Comparison of ENCODE assay signal across 26 cellular contexts in genomic region chr16:84816023-84816422, GRCh38. TPM values are rescaled to one million over a fixed set of nuclear protein-coding genes. Genes with fewer than 3 reads are reported as not detected.
"Had no signal": no experiment of that assay in that cellular context is flagged by ENCODE, and none has a peak within 500 bp of the region (broad histone marks: within the 10 kb centered on the region; RNA-seq: fewer than 3 reads in every experiment).

No MANE protein-coding gene starts in this region.

- H3K4me3 ChIP-seq: heart right ventricle, hepatocyte, left lung, lower lobe of right lung, ovary, right atrium auricular region, smooth muscle cell, stomach, testis, thyroid gland, transverse colon, upper lobe of left lung, vagina had no signal

- H3K4me3 Mint-ChIP-seq: mesothelial cell of epicardium; naive thymus-derived CD8-positive, alpha-beta T cell; nephron; neural crest cell; stimulated activated naive B cell treated with anti-CD40 and anti-IgM and Interleukin-4, amounts not matched to agents 10 μg/mL and 1 μg/mL and 100 μg/mL, for 72 hours had no signal

- H3K27ac ChIP-seq: hepatocyte, left lung, lower lobe of right lung, neutrophil, ovary, right atrium auricular region, testis, thyroid gland, transverse colon, upper lobe of left lung, vagina had no signal

- H3K4me2 ChIP-seq: hepatocyte, smooth muscle cell had no signal

- H3K27me3 ChIP-seq: hepatocyte, ovary, right atrium auricular region, testis, thyroid gland, upper lobe of left lung, vagina had no signal

- H3K9me3 ChIP-seq: heart right ventricle, left lung, lower lobe of right lung, neutrophil, ovary, right atrium auricular region, stomach, testis, thyroid gland, transverse colon, upper lobe of left lung, vagina had no signal

- DNase-seq: lower lobe of right lung; mesendoderm; naive thymus-derived CD8-positive, alpha-beta T cell; occipital lobe; stimulated activated CD4-positive, alpha-beta T cell treated with anti-CD3 and anti-CD28 coated beads, Interleukin-1b, Interleukin-23, amount 100 ng/mL, for 48 hours; stimulated activated CD4-positive, alpha-beta T cell treated with anti-CD3 and anti-CD28 coated beads, Interleukin-4, amount 100 ng/mL, for 1 hour; stimulated activated naive B cell treated with anti-CD40 and anti-IgM and Interleukin-4, amounts not matched to agents 10 μg/mL and 1 μg/mL and 100 μg/mL, for 72 hours; stimulated activated naive CD8-positive, alpha-beta T cell treated with anti-CD3 and anti-CD28 coated beads, Interleukin-15, Interleukin-2, amounts not matched to agents 100 U/mL and 50 U/mL, for 24 hours; stomach; testis; thyroid gland; transverse colon; upper lobe of left lung had no signal

- H2AFZ ChIP-seq: hepatocyte had no signal

- H3K9me3 Mint-ChIP-seq: mesothelial cell of epicardium; naive thymus-derived CD8-positive, alpha-beta T cell; nephron; neural crest cell; stimulated activated naive B cell treated with anti-CD40 and anti-IgM and Interleukin-4, amounts not matched to agents 10 μg/mL and 1 μg/mL and 100 μg/mL, for 72 hours had no signal

- H3K27ac Mint-ChIP-seq: mesothelial cell of epicardium; progenitor cell of endocrine pancreas; stimulated activated naive B cell treated with anti-CD40 and anti-IgM and Interleukin-4, amounts not matched to agents 10 μg/mL and 1 μg/mL and 100 μg/mL, for 72 hours had no signal

- H3K36me3 ChIP-seq: heart right ventricle, left lung, lower lobe of right lung, neutrophil, ovary, right atrium auricular region, stomach, thyroid gland, transverse colon, upper lobe of left lung, vagina had no signal

- ATAC-seq: heart right ventricle; left lung; lower lobe of right lung; naive thymus-derived CD8-positive, alpha-beta T cell; sciatic nerve; stimulated activated naive B cell treated with anti-CD40 and anti-IgM and Interleukin-4, amounts not matched to agents 10 μg/mL and 1 μg/mL and 100 μg/mL, for 72 hours; stimulated activated naive CD8-positive, alpha-beta T cell treated with anti-CD3 and anti-CD28 coated beads, Interleukin-15, Interleukin-2, amounts not matched to agents 100 U/mL and 50 U/mL, for 24 hours had no signal

- H3K36me3 Mint-ChIP-seq: mesothelial cell of epicardium; naive thymus-derived CD8-positive, alpha-beta T cell; stimulated activated naive B cell treated with anti-CD40 and anti-IgM and Interleukin-4, amounts not matched to agents 10 μg/mL and 1 μg/mL and 100 μg/mL, for 72 hours had no signal

RNA-seq across cellular contexts. Expression of gene CRISPLD2, which starts 3.8 kb away (rescaled TPM):
- total RNA-seq: naive thymus-derived CD8-positive, alpha-beta T cell had no signal
